ENCODE assay signal across 13 cellular contexts in the genomic region with DNA sequence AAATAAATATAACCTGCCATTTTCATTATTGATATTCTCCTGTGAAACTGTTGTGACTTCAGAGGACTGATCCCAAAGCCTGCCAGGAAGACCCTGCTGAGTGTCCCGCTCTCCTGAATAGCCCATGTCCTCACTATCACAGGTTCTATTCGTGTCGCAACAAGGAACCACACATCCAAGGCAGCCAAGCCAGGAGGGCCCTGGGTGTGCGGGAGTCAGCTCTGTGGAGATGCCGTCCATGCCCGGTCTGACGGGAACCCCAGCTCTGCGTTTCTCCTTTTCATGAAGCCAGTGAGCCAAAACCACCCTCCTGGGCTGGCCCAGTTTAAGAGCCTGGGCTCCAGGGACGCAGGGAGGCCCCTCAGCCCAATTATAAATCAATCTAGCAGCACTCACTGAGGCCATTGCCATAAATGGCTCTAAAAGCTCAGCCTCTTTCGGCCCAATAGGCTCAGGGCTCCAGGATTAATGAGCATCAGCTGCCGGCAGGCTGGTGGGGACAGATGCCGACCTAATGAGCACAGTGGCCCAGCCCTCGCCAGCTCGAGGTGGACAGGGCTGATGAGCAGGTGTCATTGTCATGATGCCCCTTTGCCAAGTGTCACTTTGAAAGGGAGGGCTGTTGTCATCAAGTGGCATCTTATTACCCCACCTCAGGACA.
"Had no signal": no experiment of that assay in that cellular context is flagged by ENCODE, and none has a peak within 500 bp of the region (broad histone marks: within the 10 kb centered on the region; RNA-seq: fewer than 3 reads in every experiment).

No MANE protein-coding gene starts in this region.

- H3K27ac ChIP-seq: left lung had no signal

- H3K9me3 ChIP-seq: left lung had no signal

- ATAC-seq: esophagus mucosa, left lung had no signal

- H3K4me3 ChIP-seq: left lung, skin epidermis had no signal

- DNase-seq: activated CD4-positive, alpha-beta T cell treated with anti-CD3 and anti-CD28 coated beads, Interleukin-2, amount 50 U/mL, for 4 hours; activated CD4-positive, CD25-positive, alpha-beta regulatory T cell treated with anti-CD3 and anti-CD28 coated beads, Interleukin-2, amount 50 U/mL, for 72 hours; activated gamma-delta T cell; activated T-cell treated with anti-CD3 and anti-CD28 coated beads, Interleukin-2, amount 50 U/mL, for 1 hour; amygdala; foreskin fibroblast; head of caudate nucleus; left lung; trophoblast cell had no signal

- FAIRE-seq: endometrium, islet of Langerhans had no signal

- H3K36me3 ChIP-seq: left lung had no signal
